8 cellular contexts compared by ENCODE assay signal in the genomic region with DNA sequence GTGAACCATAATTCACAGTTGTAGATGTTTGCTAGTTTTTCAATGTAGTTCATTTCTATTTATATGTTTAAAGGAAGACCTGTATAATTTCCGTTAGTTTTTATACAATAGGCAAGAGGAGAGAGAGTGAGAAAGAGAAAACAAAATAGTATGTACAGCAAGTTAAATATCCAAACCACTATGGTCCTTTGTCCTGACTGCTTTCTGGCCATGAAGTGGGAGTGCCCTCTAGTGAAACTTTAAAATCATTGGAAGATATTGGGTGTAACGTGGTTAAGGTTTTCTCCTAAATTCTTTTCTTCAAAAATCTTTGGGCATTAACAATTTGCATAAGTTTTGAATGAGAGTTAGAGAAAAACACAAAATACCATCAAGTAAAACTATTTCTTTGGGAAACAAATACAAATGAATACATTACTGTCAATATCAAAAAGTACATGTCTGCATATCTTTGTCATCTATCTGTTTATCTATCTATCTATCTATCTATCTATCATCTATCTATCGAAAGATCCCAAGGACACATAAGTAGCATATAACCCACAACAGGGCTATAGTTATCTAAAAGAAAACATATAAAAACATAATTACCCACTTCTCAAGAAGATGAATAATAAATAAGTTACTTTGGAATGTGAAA.
DNase-seq lines count a peak whose midpoint lies in the region; ATAC-seq and TF ChIP-seq lines count a peak whose summit lies in the region.

No MANE protein-coding gene starts in this region.

- peaks cover 46% of the 10 kb centered on the region for H3K4me1 Mint-ChIP-seq in nephron progenitor cell
- H3K4me1 Mint-ChIP-seq in activated naive CD4-positive, alpha-beta T cell treated with anti-CD3 and anti-CD28 coated beads, Interleukin-2, amount 10 ng/mL, durations not matched to agents 7 days and 5 days: no peaks in the 10 kb centered on the region
- no peaks in the 10 kb centered on the region for H3K4me1 Mint-ChIP-seq in effector memory CD8-positive, alpha-beta T cell (ENCODE audit: low read depth in 2 of 2)

- H3K9me3 Mint-ChIP-seq in nephron progenitor cell: no peaks in the 10 kb centered on the region
- H3K9me3 Mint-ChIP-seq in activated naive CD4-positive, alpha-beta T cell treated with anti-CD3 and anti-CD28 coated beads, Interleukin-2, amount 10 ng/mL, durations not matched to agents 7 days and 5 days: no peaks in the 10 kb centered on the region
- peaks cover 0 to 9% of the 10 kb centered on the region in 2 donors for H3K9me3 Mint-ChIP-seq in effector memory CD8-positive, alpha-beta T cell

- no peak for ATAC-seq in effector memory CD8-positive, alpha-beta T cell (replicated peaks)
- no peak for ATAC-seq in GM21825 (IDR thresholded peaks at IDR 0.05; ENCODE audit: unreplicated experiment)

- CTCF ChIA-PET in activated naive CD4-positive, alpha-beta T cell treated with anti-CD3 and anti-CD28 coated beads, Interleukin-2, amount 10 ng/mL, durations not matched to agents 7 days and 5 days (lab: Charles Lee): no interaction called here

- TF ChIP-seq CTCF in nephron progenitor cell (IDR thresholded peaks at IDR 0.05): peak; percentile 68

- H3K36me3 Mint-ChIP-seq in nephron progenitor cell (ENCODE audit: low read depth): no peaks in the 10 kb centered on the region
- H3K36me3 Mint-ChIP-seq in activated naive CD4-positive, alpha-beta T cell treated with anti-CD3 and anti-CD28 coated beads, Interleukin-2, amount 10 ng/mL, durations not matched to agents 7 days and 5 days: no peaks in the 10 kb centered on the region
- H3K36me3 Mint-ChIP-seq in effector memory CD8-positive, alpha-beta T cell (ENCODE audit: insufficient read depth): no peaks in the 10 kb centered on the region

- no peak overlapping the region for H3K4me3 Mint-ChIP-seq in nephron progenitor cell
- H3K4me3 Mint-ChIP-seq in activated naive CD4-positive, alpha-beta T cell treated with anti-CD3 and anti-CD28 coated beads, Interleukin-2, amount 10 ng/mL, durations not matched to agents 7 days and 5 days: no peak overlapping the region
- no peak overlapping the region for H3K4me3 Mint-ChIP-seq in effector memory CD8-positive, alpha-beta T cell

- H3K27ac Mint-ChIP-seq in nephron progenitor cell: no peak overlapping the region
- no peak overlapping the region for H3K27ac Mint-ChIP-seq in activated naive CD4-positive, alpha-beta T cell treated with anti-CD3 and anti-CD28 coated beads, Interleukin-2, amount 10 ng/mL, durations not matched to agents 7 days and 5 days
- no peak overlapping the region for H3K27ac Mint-ChIP-seq in effector memory CD8-positive, alpha-beta T cell

- no peaks in the 10 kb centered on the region for H3K27me3 Mint-ChIP-seq in nephron progenitor cell (ENCODE audit: low read depth, poor library complexity)
- H3K27me3 Mint-ChIP-seq in activated naive CD4-positive, alpha-beta T cell treated with anti-CD3 and anti-CD28 coated beads, Interleukin-2, amount 10 ng/mL, durations not matched to agents 7 days and 5 days: peaks cover 4% of the 10 kb centered on the region
- peaks cover 0 to 10% of the 10 kb centered on the region in 2 donors for H3K27me3 Mint-ChIP-seq in effector memory CD8-positive, alpha-beta T cell

- peak; percentile 28 for DNase-seq in SKM-1 (lab: John Stamatoyannopoulos, UW; ENCODE audit: unreplicated experiment)
- no peak for DNase-seq in SKM-1 treated with dmso at 0.1 percent for 144 hours (lab: John Stamatoyannopoulos, UW; ENCODE audit: unreplicated experiment)
- DNase-seq in NCI-H2227 treated with DMSO at 0.1 percent for 48 hours (lab: John Stamatoyannopoulos, UW): peak; percentile 58
- DNase-seq in cerebellar cortex (ENCODE audit: low spot score): peak; percentile 33
- DNase-seq in nephron progenitor cell: no peak
- DNase-seq in activated naive CD4-positive, alpha-beta T cell treated with anti-CD3 and anti-CD28 coated beads, Interleukin-2, amount 10 ng/mL, durations not matched to agents 7 days and 5 days: no peak
- no peak for DNase-seq in effector memory CD8-positive, alpha-beta T cell

Comparison
In these comparisons a context has a peak if more than half of its experiments do, and no peak if none do; other contexts are left out.
1. DNase-seq: peak in SKM-1 (single experiment), NCI-H2227 treated with DMSO at 0.1 percent for 48 hours (single experiment) and cerebellar cortex (single experiment); none in SKM-1 treated with dmso at 0.1 percent for 144 hours (single experiment), nephron progenitor cell (single experiment), activated naive CD4-positive, alpha-beta T cell treated with anti-CD3 and anti-CD28 coated beads, Interleukin-2, amount 10 ng/mL, durations not matched to agents 7 days and 5 days (single experiment) and effector memory CD8-positive, alpha-beta T cell (0 of 3).